In the genomic region with DNA sequence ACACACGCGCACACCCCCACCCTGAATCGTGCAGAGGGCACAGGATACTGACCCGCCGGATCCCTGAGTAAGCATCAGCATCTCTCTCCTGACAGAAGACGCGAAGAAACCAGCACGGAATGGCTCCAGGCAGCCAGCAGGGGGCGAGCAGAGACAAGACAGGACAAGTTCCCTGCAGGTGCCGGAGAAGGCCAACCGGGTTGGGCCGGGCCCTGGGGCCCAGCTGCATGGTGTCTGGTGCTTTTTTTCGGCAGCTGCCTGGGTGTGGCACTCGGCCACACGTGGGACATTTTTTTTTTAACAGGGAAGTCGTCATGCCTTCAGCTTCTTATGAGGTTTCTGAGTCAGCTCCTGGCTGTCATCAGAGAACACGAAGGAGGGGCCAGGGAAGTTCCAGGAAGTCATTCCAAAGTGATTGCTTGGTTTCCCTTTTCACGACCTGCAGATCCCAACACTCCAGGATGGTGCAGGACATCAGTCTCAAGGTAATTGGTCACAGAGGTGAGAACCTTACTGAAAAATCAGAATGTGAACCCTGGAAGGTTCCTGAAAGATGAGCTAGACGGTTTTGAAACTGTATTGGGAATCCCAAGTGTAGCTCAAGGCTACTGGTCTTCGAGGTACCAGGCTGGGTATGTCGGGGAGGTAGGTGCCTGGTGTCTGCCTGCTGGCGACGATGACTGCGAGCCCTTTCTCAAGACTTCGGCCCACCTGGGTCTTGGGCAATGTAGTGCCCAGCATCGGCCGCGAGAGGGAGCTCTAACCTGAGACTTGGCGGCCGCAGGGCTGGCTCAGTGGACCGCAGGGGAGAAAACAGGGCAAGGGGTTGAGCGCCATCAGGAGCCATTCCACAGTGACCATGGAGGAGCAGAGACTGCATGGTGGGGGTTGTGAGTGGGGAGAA, we compare ENCODE assay signal across 8 cellular contexts.
DNase-seq lines count a peak whose midpoint lies in the region; ATAC-seq, FAIRE-seq and TF ChIP-seq lines count a peak whose summit lies in the region.

No MANE protein-coding gene starts in this region.

- TF ChIP-seq CTCF in GM12874 (IDR thresholded peaks at IDR 0.05; ENCODE audit: insufficient read depth, low read depth, low read length): peak; percentile 97
- TF ChIP-seq CTCF in WTC11 (IDR thresholded peaks at IDR 0.05): peak; percentile 95
- TF ChIP-seq CTCF in bronchial epithelial cell (IDR thresholded peaks at IDR 0.05; ENCODE audit: insufficient read depth, low read length, severe bottlenecking): peak; percentile 97
- TF ChIP-seq CTCF in spleen (IDR thresholded peaks at IDR 0.05 in 8 of 11, conservative IDR thresholded peaks at IDR 0.05 in 3 of 11): peak; percentile 83 to 96 (median 92)

- H3K36me3 Mint-ChIP-seq in WTC11: no peaks in the 10 kb centered on the region

- DNase-seq in NCI-H2227 (lab: John Stamatoyannopoulos, UW; ENCODE audit: unreplicated experiment) (peak; percentile 81), WTC11 (ENCODE audit: low spot score) (peak; percentile 94), bronchial epithelial cell (ENCODE audit: low read depth) (peak; percentile 99), iris pigment epithelial cell (ENCODE audit: low read depth) (peak; percentile 90), spleen (peak; percentile 95)

- no peak overlapping the region for H3K4me3 ChIP-seq in bronchial epithelial cell (ENCODE audit: low read depth, low read length)
- H3K4me3 ChIP-seq in spleen: peak overlapping the region in 2 of 8 donors; percentile 20 to 53

- peaks cover 8 to 13% (median 12%) of the 10 kb centered on the region in 6 donors for H3K4me1 ChIP-seq in spleen

- peaks cover 1% of the 10 kb centered on the region for H3K27me3 ChIP-seq in bronchial epithelial cell (ENCODE audit: control insufficient read depth, insufficient read depth, low read length)
- H3K27me3 ChIP-seq in spleen (replicated peaks in 1 of 7): peaks cover 0 to 48% (median 7%) of the 10 kb centered on the region in 7 donors

- no peaks in the 10 kb centered on the region for H3K9me3 ChIP-seq in spleen

- no peak overlapping the region for H3K27ac ChIP-seq in spleen

- 1 to 4% (median 3%) methylated on average over 18 to 32 of the region's 32 CpGs for WGBS in spleen, 5 donors

- intact Hi-C loops in spleen (cut with DNase I; ENCODE audit: low total_unique reads): loop anchor here (5.0 to 10.0 kb wide), 2 partner anchors 475 to 502 kb away; no protein-coding TSS in a partner anchor

- peak; percentile 99 for FAIRE-seq in bronchial epithelial cell (lab: Jason Lieb, UNC)

- H3K27me3 Mint-ChIP-seq in WTC11 (ENCODE audit: low read depth): no peaks in the 10 kb centered on the region; the same call in 1 of the 2 replicates

- H3K27ac Mint-ChIP-seq in WTC11: no peak overlapping the region; the same call in 1 of the 2 replicates

- H3K4me3 Mint-ChIP-seq in WTC11: peak overlapping the region; percentile 50

- CTCF ChIA-PET in WTC11 (lab: Charles Lee): interaction anchor here (0.5 to 4.7 kb wide), 148 partner anchors 8 to 928 kb away, joined by 3 to 114 read pairs (median 5); a partner anchor contains a TSS

- H3K36me3 ChIP-seq in bronchial epithelial cell (ENCODE audit: control insufficient read depth, insufficient read depth, low read length) (no peaks in the 10 kb centered on the region), spleen (no peaks in the 10 kb centered on the region)

- POLR2A ChIA-PET in WTC11 (lab: Charles Lee): interaction anchor here (1.2 kb wide), 1 partner anchor 205 kb away, joined by 3 read pairs; no protein-coding TSS in a partner anchor

- peak; percentile 40 for ATAC-seq in HG03045 (IDR thresholded peaks at IDR 0.05; ENCODE audit: unreplicated experiment)
- peak; percentile 71 for ATAC-seq in WTC11
- no peak for ATAC-seq in GM18519 (IDR thresholded peaks at IDR 0.05; ENCODE audit: low FRiP score, unreplicated experiment)

- H3K4me1 Mint-ChIP-seq in WTC11: peaks cover 12% of the 10 kb centered on the region

- H3K9me3 Mint-ChIP-seq in WTC11: no peaks in the 10 kb centered on the region

- no peak for TF ChIP-seq POLR2A in spleen (IDR thresholded peaks at IDR 0.05)

TF ChIP-seq in WTC11, 78 proteins besides CTCF, POLR2A, EP300 and RAD21:
- TF ChIP-seq, protein P1, sequence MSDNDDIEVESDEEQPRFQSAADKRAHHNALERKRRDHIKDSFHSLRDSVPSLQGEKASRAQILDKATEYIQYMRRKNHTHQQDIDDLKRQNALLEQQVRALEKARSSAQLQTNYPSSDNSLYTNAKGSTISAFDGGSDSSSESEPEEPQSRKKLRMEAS (CRISPR knock-in tag; IDR thresholded peaks at IDR 0.05): 0 out of 2 replicates have a peak, but pooled peaks have one; percentile 25
- TF ChIP-seq JUN (CRISPR knock-in tag; IDR thresholded peaks at IDR 0.05) (no peak), CBFB (CRISPR knock-in tag; IDR thresholded peaks at IDR 0.05; ENCODE audit: low read depth) (peak; percentile 20; the same call in 1 of the 2 replicates), SP1 (CRISPR knock-in tag; conservative IDR thresholded peaks at IDR 0.05) (0 out of 2 replicates have a peak, but pooled peaks have one; percentile 39), NFE2L1 (CRISPR knock-in tag; IDR thresholded peaks at IDR 0.05) (no peak), ZNF396 (CRISPR knock-in tag; IDR thresholded peaks at IDR 0.05; ENCODE audit: borderline replicate concordance) (no peak), NFYB (CRISPR knock-in tag; conservative IDR thresholded peaks at IDR 0.05; ENCODE audit: low read depth) (no peak), FOXP1 (CRISPR knock-in tag; IDR thresholded peaks at IDR 0.05; ENCODE audit: borderline replicate concordance) (peak; percentile 73), SOX15 (CRISPR knock-in tag; IDR thresholded peaks at IDR 0.05) (no peak), ZNF121 (CRISPR knock-in tag; IDR thresholded peaks at IDR 0.05) (peak; percentile 90)
- TF ChIP-seq, protein P2, sequence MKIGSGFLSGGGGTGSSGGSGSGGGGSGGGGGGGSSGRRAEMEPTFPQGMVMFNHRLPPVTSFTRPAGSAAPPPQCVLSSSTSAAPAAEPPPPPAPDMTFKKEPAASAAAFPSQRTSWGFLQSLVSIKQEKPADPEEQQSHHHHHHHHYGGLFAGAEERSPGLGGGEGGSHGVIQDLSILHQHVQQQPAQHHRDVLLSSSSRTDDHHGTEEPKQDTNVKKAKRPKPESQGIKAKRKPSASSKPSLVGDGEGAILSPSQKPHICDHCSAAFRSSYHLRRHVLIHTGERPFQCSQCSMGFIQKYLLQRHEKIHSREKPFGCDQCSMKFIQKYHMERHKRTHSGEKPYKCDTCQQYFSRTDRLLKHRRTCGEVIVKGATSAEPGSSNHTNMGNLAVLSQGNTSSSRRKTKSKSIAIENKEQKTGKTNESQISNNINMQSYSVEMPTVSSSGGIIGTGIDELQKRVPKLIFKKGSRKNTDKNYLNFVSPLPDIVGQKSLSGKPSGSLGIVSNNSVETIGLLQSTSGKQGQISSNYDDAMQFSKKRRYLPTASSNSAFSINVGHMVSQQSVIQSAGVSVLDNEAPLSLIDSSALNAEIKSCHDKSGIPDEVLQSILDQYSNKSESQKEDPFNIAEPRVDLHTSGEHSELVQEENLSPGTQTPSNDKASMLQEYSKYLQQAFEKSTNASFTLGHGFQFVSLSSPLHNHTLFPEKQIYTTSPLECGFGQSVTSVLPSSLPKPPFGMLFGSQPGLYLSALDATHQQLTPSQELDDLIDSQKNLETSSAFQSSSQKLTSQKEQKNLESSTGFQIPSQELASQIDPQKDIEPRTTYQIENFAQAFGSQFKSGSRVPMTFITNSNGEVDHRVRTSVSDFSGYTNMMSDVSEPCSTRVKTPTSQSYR (CRISPR knock-in tag; IDR thresholded peaks at IDR 0.05): no peak
- TF ChIP-seq, protein P3, sequence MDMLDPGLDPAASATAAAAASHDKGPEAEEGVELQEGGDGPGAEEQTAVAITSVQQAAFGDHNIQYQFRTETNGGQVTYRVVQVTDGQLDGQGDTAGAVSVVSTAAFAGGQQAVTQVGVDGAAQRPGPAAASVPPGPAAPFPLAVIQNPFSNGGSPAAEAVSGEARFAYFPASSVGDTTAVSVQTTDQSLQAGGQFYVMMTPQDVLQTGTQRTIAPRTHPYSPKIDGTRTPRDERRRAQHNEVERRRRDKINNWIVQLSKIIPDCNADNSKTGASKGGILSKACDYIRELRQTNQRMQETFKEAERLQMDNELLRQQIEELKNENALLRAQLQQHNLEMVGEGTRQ (CRISPR knock-in tag; IDR thresholded peaks at IDR 0.05): no peak
- TF ChIP-seq, protein P4, sequence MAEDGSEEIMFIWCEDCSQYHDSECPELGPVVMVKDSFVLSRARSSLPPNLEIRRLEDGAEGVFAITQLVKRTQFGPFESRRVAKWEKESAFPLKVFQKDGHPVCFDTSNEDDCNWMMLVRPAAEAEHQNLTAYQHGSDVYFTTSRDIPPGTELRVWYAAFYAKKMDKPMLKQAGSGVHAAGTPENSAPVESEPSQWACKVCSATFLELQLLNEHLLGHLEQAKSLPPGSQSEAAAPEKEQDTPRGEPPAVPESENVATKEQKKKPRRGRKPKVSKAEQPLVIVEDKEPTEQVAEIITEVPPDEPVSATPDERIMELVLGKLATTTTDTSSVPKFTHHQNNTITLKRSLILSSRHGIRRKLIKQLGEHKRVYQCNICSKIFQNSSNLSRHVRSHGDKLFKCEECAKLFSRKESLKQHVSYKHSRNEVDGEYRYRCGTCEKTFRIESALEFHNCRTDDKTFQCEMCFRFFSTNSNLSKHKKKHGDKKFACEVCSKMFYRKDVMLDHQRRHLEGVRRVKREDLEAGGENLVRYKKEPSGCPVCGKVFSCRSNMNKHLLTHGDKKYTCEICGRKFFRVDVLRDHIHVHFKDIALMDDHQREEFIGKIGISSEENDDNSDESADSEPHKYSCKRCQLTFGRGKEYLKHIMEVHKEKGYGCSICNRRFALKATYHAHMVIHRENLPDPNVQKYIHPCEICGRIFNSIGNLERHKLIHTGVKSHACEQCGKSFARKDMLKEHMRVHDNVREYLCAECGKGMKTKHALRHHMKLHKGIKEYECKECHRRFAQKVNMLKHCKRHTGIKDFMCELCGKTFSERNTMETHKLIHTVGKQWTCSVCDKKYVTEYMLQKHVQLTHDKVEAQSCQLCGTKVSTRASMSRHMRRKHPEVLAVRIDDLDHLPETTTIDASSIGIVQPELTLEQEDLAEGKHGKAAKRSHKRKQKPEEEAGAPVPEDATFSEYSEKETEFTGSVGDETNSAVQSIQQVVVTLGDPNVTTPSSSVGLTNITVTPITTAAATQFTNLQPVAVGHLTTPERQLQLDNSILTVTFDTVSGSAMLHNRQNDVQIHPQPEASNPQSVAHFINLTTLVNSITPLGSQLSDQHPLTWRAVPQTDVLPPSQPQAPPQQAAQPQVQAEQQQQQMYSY (CRISPR knock-in tag; IDR thresholded peaks at IDR 0.05): no peak
TF ChIP-seq in WTC11: peak in this region for 5.
